ENCODE assay signal across 1 cellular context in genomic region chr15:35329521-35329921, GRCh38.
A peak's percentile ranks its signal among the peaks of the same experiment; 100 is the strongest.
TF ChIP-seq lines count a peak whose summit lies in the region.

No MANE protein-coding gene starts in this region.

TF ChIP-seq in HEK293, 187 proteins besides CTCF, POLR2A, EP300 and RAD21 (continued from another document):
- no peak for TF ChIP-seq ZNF571 (tag by site-specific recombination; IDR thresholded peaks at IDR 0.05)
- no peak for TF ChIP-seq ZNF792 (tag by site-specific recombination; IDR thresholded peaks at IDR 0.05)
- TF ChIP-seq PRDM1 (tag by site-specific recombination; IDR thresholded peaks at IDR 0.05) = no peak
- TF ChIP-seq ZNF366 (tag by site-specific recombination; conservative IDR thresholded peaks at IDR 0.05) = no peak
- no peak for TF ChIP-seq KLF7 (tag by site-specific recombination; IDR thresholded peaks at IDR 0.05; ENCODE audit: borderline replicate concordance)
- TF ChIP-seq ZNF138 (tag by site-specific recombination; IDR thresholded peaks at IDR 0.05; ENCODE audit: borderline replicate concordance) = no peak
- peak; percentile 51; the same call in 1 of the 2 replicates for TF ChIP-seq PRDM6 (tag by site-specific recombination; IDR thresholded peaks at IDR 0.05)
- TF ChIP-seq ZNF513 (tag by site-specific recombination; IDR thresholded peaks at IDR 0.05) = no peak
- no peak for TF ChIP-seq ZBTB17 (tag by site-specific recombination; IDR thresholded peaks at IDR 0.05)
- TF ChIP-seq, protein P1, sequence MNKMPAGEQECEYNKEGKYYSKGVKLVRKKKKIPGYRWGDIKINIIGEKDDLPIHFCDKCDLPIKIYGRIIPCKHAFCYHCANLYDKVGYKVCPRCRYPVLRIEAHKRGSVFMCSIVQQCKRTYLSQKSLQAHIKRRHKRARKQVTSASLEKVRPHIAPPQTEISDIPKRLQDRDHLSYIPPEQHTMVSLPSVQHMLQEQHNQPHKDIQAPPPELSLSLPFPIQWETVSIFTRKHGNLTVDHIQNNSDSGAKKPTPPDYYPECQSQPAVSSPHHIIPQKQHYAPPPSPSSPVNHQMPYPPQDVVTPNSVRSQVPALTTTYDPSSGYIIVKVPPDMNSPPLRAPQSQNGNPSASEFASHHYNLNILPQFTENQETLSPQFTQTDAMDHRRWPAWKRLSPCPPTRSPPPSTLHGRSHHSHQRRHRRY (tag by site-specific recombination; IDR thresholded peaks at IDR 0.05) = no peak
- no peak for TF ChIP-seq ZNF610 (tag by site-specific recombination; IDR thresholded peaks at IDR 0.05; ENCODE audit: borderline replicate concordance)
- TF ChIP-seq, protein P2, sequence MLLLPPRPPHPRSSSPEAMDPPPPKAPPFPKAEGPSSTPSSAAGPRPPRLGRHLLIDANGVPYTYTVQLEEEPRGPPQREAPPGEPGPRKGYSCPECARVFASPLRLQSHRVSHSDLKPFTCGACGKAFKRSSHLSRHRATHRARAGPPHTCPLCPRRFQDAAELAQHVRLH (tag by site-specific recombination; IDR thresholded peaks at IDR 0.05) = no peak
- TF ChIP-seq ZIC2 (tag by site-specific recombination; IDR thresholded peaks at IDR 0.05) = no peak
